2 cellular contexts compared by ENCODE assay signal in genomic region chr12:105977256-105978051, GRCh38.
A peak's percentile ranks its signal among the peaks of the same experiment; 100 is the strongest.
TF ChIP-seq lines count a peak whose summit lies in the region.

No MANE protein-coding gene starts in this region.

TF ChIP-seq in SK-N-SH, 30 proteins besides CTCF, POLR2A, EP300 and RAD21 (continued from another document):
- TF ChIP-seq PBX3 (IDR thresholded peaks at IDR 0.05) (peak; percentile 62), MXI1 (IDR thresholded peaks at IDR 0.05; ENCODE audit: low read depth, low read length) (no peak), RXRA (IDR thresholded peaks at IDR 0.05; ENCODE audit: borderline replicate concordance, low read depth) (peak; percentile 67; the same call in 1 of the 2 replicates), IRF3 (IDR thresholded peaks at IDR 0.05; ENCODE audit: low read depth, low read length) (no peak)

TF ChIP-seq in GM23338, 12 proteins besides CTCF, POLR2A, EP300 and RAD21 (continued from another document):
- no peak for TF ChIP-seq ZNF462 (CRISPR knock-in tag; IDR thresholded peaks at IDR 0.05)
- no peak for TF ChIP-seq JUNB (IDR thresholded peaks at IDR 0.05; ENCODE audit: unreplicated experiment)
- TF ChIP-seq STAT1 (IDR thresholded peaks at IDR 0.05; ENCODE audit: unreplicated experiment) = no peak
- TF ChIP-seq NANOG (IDR thresholded peaks at IDR 0.05; ENCODE audit: borderline replicate concordance) = no peak
- no peak for TF ChIP-seq ETS1 (IDR thresholded peaks at IDR 0.05)
- no peak for TF ChIP-seq ZNF114 (CRISPR knock-in tag; IDR thresholded peaks at IDR 0.05)
